In the genomic region with DNA sequence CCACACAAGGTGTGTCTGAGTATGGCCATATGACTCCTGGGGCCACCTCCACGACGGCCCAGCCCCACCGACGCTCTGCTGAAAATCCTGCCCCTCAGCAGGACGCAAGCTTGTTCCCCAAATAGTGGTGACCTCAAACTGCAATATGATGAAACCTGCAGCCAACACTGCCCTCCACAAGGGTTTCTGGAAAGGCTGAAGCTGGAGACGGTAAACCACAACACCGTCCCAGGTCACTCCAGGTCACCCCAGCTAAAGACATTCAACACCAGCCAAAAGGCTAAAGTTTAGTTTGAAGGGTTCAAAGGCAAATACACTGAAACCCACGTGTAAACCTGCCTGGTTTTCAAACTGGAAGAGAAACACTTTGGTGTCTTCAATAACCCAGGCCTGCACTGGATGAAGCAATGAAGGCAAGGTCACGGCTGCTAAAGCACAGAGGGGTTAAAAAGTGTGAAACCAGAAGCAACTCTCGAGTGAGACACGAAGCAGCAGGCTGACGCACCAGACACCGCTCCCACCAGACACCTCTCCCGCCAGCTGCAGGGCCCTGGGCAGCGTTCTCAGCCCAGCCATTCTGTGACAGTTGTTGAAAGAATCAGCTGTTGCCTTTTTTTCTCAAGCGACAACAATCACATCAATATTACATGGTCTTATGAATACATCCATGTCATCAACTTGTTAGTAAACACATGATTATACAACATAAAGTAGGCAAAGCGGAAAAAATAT, we compare ENCODE assay signal across 1 cellular context.
TF ChIP-seq lines count a peak whose summit lies in the region.

No MANE protein-coding gene starts in this region.

TF ChIP-seq in K562, 482 proteins besides CTCF, POLR2A, EP300 and RAD21 (continued from another document and continues in another):
- TF ChIP-seq E2F8 (IDR thresholded peaks at IDR 0.05; ENCODE audit: low read depth, partially characterized antibody) (peak; percentile 37), ZNF507 (tag; conservative IDR thresholded peaks at IDR 0.05) (no peak), NCOA4 (IDR thresholded peaks at IDR 0.05; ENCODE audit: partially characterized antibody) (no peak), GMEB1 (CRISPR knock-in tag; IDR thresholded peaks at IDR 0.05) (0 out of 2 replicates have a peak, but pooled peaks have one; percentile 33), ZNF586 (CRISPR knock-in tag; conservative IDR thresholded peaks at IDR 0.05) (no peak; the same call in 1 of the 2 replicates), NFE2L1 (tag; IDR thresholded peaks at IDR 0.05; ENCODE audit: borderline replicate concordance, low read depth) (no peak), SMAD1 (IDR thresholded peaks at IDR 0.05; ENCODE audit: low read depth, low read length, partially characterized antibody) (no peak), NR4A1 (CRISPR knock-in tag; IDR thresholded peaks at IDR 0.05) (no peak), NR4A1 (tag; IDR thresholded peaks at IDR 0.05) (no peak), ZNF445 (CRISPR knock-in tag; IDR thresholded peaks at IDR 0.05; ENCODE audit: low read depth) (no peak), ERF (CRISPR knock-in tag; IDR thresholded peaks at IDR 0.05) (no peak), SREBF1 (IDR thresholded peaks at IDR 0.05; ENCODE audit: borderline replicate concordance, low read depth, low read length) (no peak), TAL1 (IDR thresholded peaks at IDR 0.05) (no peak), ZFP30 (CRISPR knock-in tag; IDR thresholded peaks at IDR 0.05; ENCODE audit: borderline replicate concordance) (no peak), ARID1B (IDR thresholded peaks at IDR 0.05) (peak; percentile 52; the same call in 1 of the 2 replicates), XRCC4 (IDR thresholded peaks at IDR 0.05; ENCODE audit: extremely low read depth, insufficient read depth, insufficient read length) (no peak), MIER1 (IDR thresholded peaks at IDR 0.05; ENCODE audit: low read depth) (no peak), SMARCA5 (IDR thresholded peaks at IDR 0.05) (no peak), FOXJ2 (tag; IDR thresholded peaks at IDR 0.05) (no peak), STAT5A (IDR thresholded peaks at IDR 0.05; ENCODE audit: borderline replicate concordance, low read length) (no peak), STAT6 (CRISPR knock-in tag; IDR thresholded peaks at IDR 0.05) (no peak), HINFP (tag; conservative IDR thresholded peaks at IDR 0.05; ENCODE audit: low read depth) (no peak; the same call in 1 of the 2 replicates), MAFF (IDR thresholded peaks at IDR 0.05; ENCODE audit: low read length) (no peak), HMBOX1 (IDR thresholded peaks at IDR 0.05) (peak; percentile 71; the same call in 1 of the 2 replicates), PHF8 (IDR thresholded peaks at IDR 0.05; ENCODE audit: borderline replicate concordance, low read length) (no peak), RBM39 (optimal IDR thresholded peaks at IDR 0.05; ENCODE audit: low read depth, low read length) (no peak), FOXK2 (conservative IDR thresholded peaks at IDR 0.05 in 1 of 2, IDR thresholded peaks at IDR 0.05 in 1 of 2; ENCODE audit: low read depth in 2 of 2) (no peak; a peak in 1 of 4 replicates), SIN3B (IDR thresholded peaks at IDR 0.05; ENCODE audit: low read depth) (no peak), ZNF263 (CRISPR knock-in tag; IDR thresholded peaks at IDR 0.05; ENCODE audit: borderline replicate concordance) (no peak), CGGBP1 (CRISPR knock-in tag; IDR thresholded peaks at IDR 0.05) (no peak), BRD4 (IDR thresholded peaks at IDR 0.05) (0 out of 2 replicates have a peak, but pooled peaks have one; percentile 35), ZNF224 (CRISPR knock-in tag; IDR thresholded peaks at IDR 0.05) (no peak), TCFL5 (CRISPR knock-in tag; conservative IDR thresholded peaks at IDR 0.05) (0 out of 2 replicates have a peak, but pooled peaks have one; percentile 55), ZNF449 (CRISPR knock-in tag; IDR thresholded peaks at IDR 0.05) (peak; percentile 5; the same call in 1 of the 2 replicates), ZBTB34 (CRISPR knock-in tag; IDR thresholded peaks at IDR 0.05) (no peak)
- TF ChIP-seq, protein P1, sequence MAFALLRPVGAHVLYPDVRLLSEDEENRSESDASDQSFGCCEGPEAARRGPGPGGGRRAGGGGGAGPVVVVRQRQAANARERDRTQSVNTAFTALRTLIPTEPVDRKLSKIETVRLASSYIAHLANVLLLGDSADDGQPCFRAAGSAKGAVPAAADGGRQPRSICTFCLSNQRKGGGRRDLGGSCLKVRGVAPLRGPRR (CRISPR knock-in tag; IDR thresholded peaks at IDR 0.05), result no peak
- TF ChIP-seq, protein P2, sequence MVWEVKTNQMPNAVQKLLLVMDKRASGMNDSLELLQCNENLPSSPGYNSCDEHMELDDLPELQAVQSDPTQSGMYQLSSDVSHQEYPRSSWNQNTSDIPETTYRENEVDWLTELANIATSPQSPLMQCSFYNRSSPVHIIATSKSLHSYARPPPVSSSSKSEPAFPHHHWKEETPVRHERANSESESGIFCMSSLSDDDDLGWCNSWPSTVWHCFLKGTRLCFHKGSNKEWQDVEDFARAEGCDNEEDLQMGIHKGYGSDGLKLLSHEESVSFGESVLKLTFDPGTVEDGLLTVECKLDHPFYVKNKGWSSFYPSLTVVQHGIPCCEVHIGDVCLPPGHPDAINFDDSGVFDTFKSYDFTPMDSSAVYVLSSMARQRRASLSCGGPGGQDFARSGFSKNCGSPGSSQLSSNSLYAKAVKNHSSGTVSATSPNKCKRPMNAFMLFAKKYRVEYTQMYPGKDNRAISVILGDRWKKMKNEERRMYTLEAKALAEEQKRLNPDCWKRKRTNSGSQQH (CRISPR knock-in tag; IDR thresholded peaks at IDR 0.05), result 0 out of 2 replicates have a peak, but pooled peaks have one; percentile 16
- TF ChIP-seq, protein P3, sequence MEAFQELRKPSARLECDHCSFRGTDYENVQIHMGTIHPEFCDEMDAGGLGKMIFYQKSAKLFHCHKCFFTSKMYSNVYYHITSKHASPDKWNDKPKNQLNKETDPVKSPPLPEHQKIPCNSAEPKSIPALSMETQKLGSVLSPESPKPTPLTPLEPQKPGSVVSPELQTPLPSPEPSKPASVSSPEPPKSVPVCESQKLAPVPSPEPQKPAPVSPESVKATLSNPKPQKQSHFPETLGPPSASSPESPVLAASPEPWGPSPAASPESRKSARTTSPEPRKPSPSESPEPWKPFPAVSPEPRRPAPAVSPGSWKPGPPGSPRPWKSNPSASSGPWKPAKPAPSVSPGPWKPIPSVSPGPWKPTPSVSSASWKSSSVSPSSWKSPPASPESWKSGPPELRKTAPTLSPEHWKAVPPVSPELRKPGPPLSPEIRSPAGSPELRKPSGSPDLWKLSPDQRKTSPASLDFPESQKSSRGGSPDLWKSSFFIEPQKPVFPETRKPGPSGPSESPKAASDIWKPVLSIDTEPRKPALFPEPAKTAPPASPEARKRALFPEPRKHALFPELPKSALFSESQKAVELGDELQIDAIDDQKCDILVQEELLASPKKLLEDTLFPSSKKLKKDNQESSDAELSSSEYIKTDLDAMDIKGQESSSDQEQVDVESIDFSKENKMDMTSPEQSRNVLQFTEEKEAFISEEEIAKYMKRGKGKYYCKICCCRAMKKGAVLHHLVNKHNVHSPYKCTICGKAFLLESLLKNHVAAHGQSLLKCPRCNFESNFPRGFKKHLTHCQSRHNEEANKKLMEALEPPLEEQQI (IDR thresholded peaks at IDR 0.05), result no peak
